Comparison of ENCODE assay signal across 22 cellular contexts in the genomic region with DNA sequence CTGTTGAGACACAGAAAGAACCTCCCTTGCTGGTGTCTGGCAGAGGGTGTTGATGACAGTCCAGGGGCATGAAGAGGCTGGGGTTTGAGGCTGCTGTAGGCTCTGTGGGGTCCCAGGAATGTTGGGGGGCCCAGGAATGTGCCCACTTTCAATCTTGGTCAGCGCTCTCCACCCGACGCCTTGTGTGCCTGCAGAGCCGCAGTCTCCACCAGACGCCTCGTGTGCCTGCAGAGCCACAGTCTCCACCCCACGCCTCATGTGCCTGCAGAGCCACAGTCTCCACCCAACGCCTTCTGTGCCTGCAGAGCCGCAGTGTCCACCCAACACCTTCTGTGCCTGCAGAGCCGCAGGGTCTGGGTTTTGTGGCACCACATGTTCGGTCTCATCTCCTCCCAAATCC.
"Had no signal": no experiment of that assay in that cellular context is flagged by ENCODE, and none has a peak within 500 bp of the region (broad histone marks: within the 10 kb centered on the region; RNA-seq: fewer than 3 reads in every experiment).

No MANE protein-coding gene starts in this region.

- ATAC-seq: HepG2 had no signal

- H3K9ac ChIP-seq: SK-N-SH had no signal

- H3K4me3 ChIP-seq: MG63 had no signal

- H3K27ac ChIP-seq: RWPE1 had no signal

- H3K4me2 ChIP-seq: SK-N-SH had no signal

- H3K27me3 ChIP-seq: MG63 had no signal

- DNase-seq: IMR-90, Karpas-422, KG1, MG63, NCI-H1092, NCI-H1105 treated with DMSO at 0.1 percent for 48 hours, NCI-H1417 treated with DMSO at 0.1 percent for 48 hours, NCI-H187, NCI-H2029, NCI-H2081 treated with DMSO at 0.1 percent for 48 hours, NCI-H2171, NCI-H226, NCI-H446, NCI-H510A, NCI-H524 treated with DMSO at 0.1 percent for 48 hours, NCI-H69, NCI-H774, SHP77, SK-N-SH had no signal

- H3K36me3 ChIP-seq: MG63 had no signal

- FAIRE-seq: HepG2, RCC 7860 had no signal

- H3K9me3 ChIP-seq: MG63, SK-N-SH had no signal
